ENCODE assay signal across 9 cellular contexts in the genomic region with DNA sequence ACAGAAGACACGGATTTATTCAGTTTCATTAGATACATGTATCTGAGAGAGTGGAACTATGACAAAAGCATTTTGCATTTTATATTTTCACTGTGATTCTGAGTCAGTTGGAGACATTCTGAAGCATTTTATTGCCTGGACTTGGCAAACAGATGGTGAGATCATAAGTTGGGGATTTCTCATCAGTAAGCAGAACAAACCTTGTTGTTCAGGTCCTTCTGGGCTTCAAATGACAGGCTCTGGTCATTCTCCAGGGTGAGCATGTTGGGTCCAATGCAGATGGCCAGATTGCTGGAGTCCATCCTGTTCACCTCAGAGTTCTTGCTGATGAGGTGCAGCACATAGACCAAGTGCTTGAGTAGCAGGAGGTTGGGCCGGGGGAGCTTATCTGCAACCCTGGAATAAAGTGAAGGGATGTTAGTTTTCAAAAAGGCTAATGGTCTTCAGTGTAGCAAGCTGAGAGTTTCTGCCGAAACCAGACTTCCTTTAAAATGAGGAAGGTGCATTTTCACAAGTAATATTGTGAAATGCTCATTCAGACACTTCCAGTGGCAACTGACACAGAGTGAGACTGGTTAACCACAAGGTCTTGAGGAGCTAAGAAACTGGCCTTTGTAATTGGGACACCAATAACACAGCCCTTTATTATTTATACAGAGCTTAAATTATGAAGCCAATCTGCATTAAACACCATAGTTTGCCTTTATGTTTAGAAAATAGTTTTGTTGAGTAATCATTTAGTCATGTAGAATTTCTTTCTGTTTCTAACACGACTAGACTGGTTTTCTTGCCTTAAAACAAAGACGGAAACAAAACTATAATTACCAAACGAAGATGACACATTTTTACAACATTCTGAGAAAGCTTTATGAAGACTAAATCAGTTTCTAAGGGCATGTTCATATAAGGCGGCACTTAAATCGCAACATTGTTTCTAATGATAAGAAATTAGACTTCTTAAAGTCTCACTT. TPM values are rescaled to one million over a fixed set of nuclear protein-coding genes. Genes with fewer than 3 reads are reported as not detected.
A peak's percentile ranks its signal among the peaks of the same experiment; 100 is the strongest.
DNase-seq lines count a peak whose midpoint lies in the region; ATAC-seq and TF ChIP-seq lines count a peak whose summit lies in the region.
"Had no signal": no experiment of that assay in that cellular context is flagged by ENCODE, and none has a peak within 500 bp of the region (broad histone marks: within the 10 kb centered on the region; RNA-seq: fewer than 3 reads in every experiment).

No MANE protein-coding gene starts in this region.

- POLR2A ChIA-PET in BJ (lab: Charles Lee): no interaction called here

- H3K9me3 ChIP-seq in gastroesophageal sphincter: no peaks in the 10 kb centered on the region
- H3K9me3 ChIP-seq in tibial nerve: no peaks in the 10 kb centered on the region

- H3K4me3 ChIP-seq in BJ (ENCODE audit: low read depth, low read length): no peak overlapping the region
- H3K4me3 ChIP-seq in gastroesophageal sphincter: no peak overlapping the region
- H3K4me3 ChIP-seq in tibial nerve: no peak overlapping the region

- TF ChIP-seq EP300 in gastroesophageal sphincter (IDR thresholded peaks at IDR 0.05) (no peak), tibial nerve (IDR thresholded peaks at IDR 0.05) (peak in 1 of 2 donors; percentile 70)

- H3K36me3 ChIP-seq in BJ (ENCODE audit: control insufficient read depth, insufficient read depth, low read length) (no peaks in the 10 kb centered on the region), gastroesophageal sphincter (peaks cover 0 to 5% of the 10 kb centered on the region in 2 donors), tibial nerve (peaks cover 0 to 14% (median 0%) of the 10 kb centered on the region in 3 donors)

- TF ChIP-seq POLR2A in gastroesophageal sphincter (IDR thresholded peaks at IDR 0.05) (no peak), tibial nerve (IDR thresholded peaks at IDR 0.05) (no peak)

- CTCF ChIA-PET in BJ (lab: Yijun Ruan, JAX): interaction anchor here (0.7 to 4.1 kb wide), 8 partner anchors 28 to 96 kb away, joined by 3 to 25 read pairs (median 5); no protein-coding TSS in a partner anchor

- H3K27ac ChIP-seq in gastroesophageal sphincter: no peak overlapping the region
- peak overlapping the region in 3 of 4 donors; percentile 21 to 61 (median 43) for H3K27ac ChIP-seq in tibial nerve

- no peak for TF ChIP-seq CTCF in BJ (IDR thresholded peaks at IDR 0.05; ENCODE audit: insufficient read depth, low read depth, low read length)
- no peak for TF ChIP-seq CTCF in gastroesophageal sphincter (IDR thresholded peaks at IDR 0.05)
- TF ChIP-seq CTCF in tibial nerve (IDR thresholded peaks at IDR 0.05): no peak

- H3K4me1 ChIP-seq in gastroesophageal sphincter (peaks cover 0 to 10% (median 0%) of the 10 kb centered on the region in 3 donors), tibial nerve (peaks cover 0 to 21% (median 4%) of the 10 kb centered on the region in 4 donors)

- H3K27me3 ChIP-seq in BJ (ENCODE audit: control insufficient read depth, insufficient read depth, low read length) (peaks cover 6% of the 10 kb centered on the region; the same call in 1 of the 2 replicates), gastroesophageal sphincter (no peaks in the 10 kb centered on the region), tibial nerve (no peaks in the 10 kb centered on the region)

- WGBS in gastroesophageal sphincter (ENCODE audit: low coverage in 1 of 2), 2 donors: 79 to 83% methylated on average over 6 to 8 of the region's 8 CpGs
- 62 to 67% methylated on average over 8 of the region's 8 CpGs for WGBS in tibial nerve, 2 donors

- DNase-seq in BJ (ENCODE audit: low read depth) (peak; percentile 51), SKM-1 treated with dmso at 0.1 percent for 144 hours (lab: John Stamatoyannopoulos, UW; ENCODE audit: unreplicated experiment) (peak; percentile 98), tibial nerve (ENCODE audit: low spot score in 2 of 2) (no peak), NCI-H2227 (lab: John Stamatoyannopoulos, UW; ENCODE audit: unreplicated experiment) (no peak)
- DNase-seq in stimulated activated naive CD4-positive, alpha-beta T cell treated with Interleukin-2 at 50 U/mL for 16 hours (lab: John Stamatoyannopoulos, UW): no peak

- ATAC-seq in GM19025 (IDR thresholded peaks at IDR 0.05; ENCODE audit: low read depth, unreplicated experiment): peak; percentile 80
- peak; percentile 73 for ATAC-seq in HG03097 (IDR thresholded peaks at IDR 0.05; ENCODE audit: low FRiP score, unreplicated experiment)
- ATAC-seq in gastroesophageal sphincter: peak; percentile 52

RNA-seq across cellular contexts. Expression of a gene that starts 5.6 kb away (rescaled TPM):
- not detected in 2 replicates for polyA plus RNA-seq in BJ (2011; rRNA removed)
- not detected in 2 replicates for polyA minus RNA-seq in BJ (2011; rRNA and poly(A)+ RNA removed)
- total RNA-seq in gastroesophageal sphincter (1 to 10 TPM; 1.0 to 4.3 (median 1.9) TPM), tibial nerve (1 to 10 TPM; 2.7 to 9.8 (median 4.6) TPM)
- total RNA-seq: H1 had no signal
- polyA plus RNA-seq: H1 had no signal

RNA-seq across cellular contexts. Expression of a gene that starts 39.2 kb away (rescaled TPM):
- 2.3 and 2.7 TPM in 2 replicates for polyA plus RNA-seq in BJ (2011; rRNA removed)
- polyA minus RNA-seq in BJ (2011; rRNA and poly(A)+ RNA removed): 2.6 and 3.4 TPM in 2 replicates
- total RNA-seq in gastroesophageal sphincter (10 to 100 TPM in 3 of 4 donors, 1 to 10 TPM in 1; 6.7 to 23.1 (median 13.0) TPM), tibial nerve (10 to 100 TPM in 3 of 4 donors, 1 to 10 TPM in 1; 8.2 to 11.6 (median 11.0) TPM)

Comparison
In these comparisons a context has a peak if more than half of its experiments do, and no peak if none do; other contexts are left out.
1. DNase-seq: peak in BJ (single experiment) and SKM-1 treated with dmso at 0.1 percent for 144 hours (single experiment); none in tibial nerve (0 of 2), stimulated activated naive CD4-positive, alpha-beta T cell treated with Interleukin-2 at 50 U/mL for 16 hours (single experiment) and NCI-H2227 (single experiment).
2. H3K27ac ChIP-seq: peak in tibial nerve (3 of 4); none in gastroesophageal sphincter (0 of 4).
3. Peak in every context shown above with its lines, with median percentiles within 50 percentile points of each other: ATAC-seq.